24 cellular contexts compared by ENCODE assay signal in genomic region chr13:98871727-98872126, GRCh38.
"Had no signal": no experiment of that assay in that cellular context is flagged by ENCODE, and none has a peak within 500 bp of the region (broad histone marks: within the 10 kb centered on the region; RNA-seq: fewer than 3 reads in every experiment).

No MANE protein-coding gene starts in this region.

- ATAC-seq: activated CD4-positive, CD25-positive, alpha-beta regulatory T cell treated with anti-CD3 and anti-CD28 coated beads, Interleukin-2, amount 50 U/mL, for 24 hours; activated CD8-positive, alpha-beta T cell treated with anti-CD3 and anti-CD28 coated beads for 36 hours; activated T-cell treated with anti-CD3 and anti-CD28 coated beads, Interleukin-2, amount 50 U/mL, for 72 hours; Panc1 had no signal

- H3K27ac Mint-ChIP-seq: activated CD8-positive, alpha-beta T cell treated with anti-CD3 and anti-CD28 coated beads for 36 hours had no signal

- H3K27me3 ChIP-seq: brain microvascular endothelial cell, cardiac muscle cell had no signal

- H3K4me3 ChIP-seq: cardiac muscle cell had no signal

- DNase-seq: activated CD4-positive, alpha-beta T cell treated with anti-CD3 and anti-CD28 coated beads for 4 hours; activated CD8-positive, alpha-beta memory T cell treated with anti-CD3 and anti-CD28 coated beads, Interleukin-2, amount 50 U/mL, for 4 hours; activated CD8-positive, alpha-beta T cell treated with anti-CD3 and anti-CD28 coated beads for 36 hours; activated naive CD4-positive, alpha-beta T cell treated with anti-CD3 and anti-CD28 coated beads, Interleukin-2, amount 50 U/mL, for 16 hours; activated T-cell treated with anti-CD3 and anti-CD28 coated beads, Interleukin-2, amount 50 U/mL, for 72 hours; amygdala; brain microvascular endothelial cell; KG1; NCI-H1092; NCI-H1417 treated with DMSO at 0.1 percent for 48 hours; NCI-H1694; NCI-H2029; NCI-H2107; NCI-H2171 treated with DMSO at 0.1 percent for 48 hours; NCI-H226; NCI-H510A; NCI-H526 treated with DMSO at 0.1 percent for 48 hours; NCI-H82; Right ventricle myocardium superior; RPMI8226 had no signal

- H3K4me3 Mint-ChIP-seq: activated CD8-positive, alpha-beta T cell treated with anti-CD3 and anti-CD28 coated beads for 36 hours; activated T-cell treated with anti-CD3 and anti-CD28 coated beads, Interleukin-2, amount 50 U/mL, for 72 hours; T-helper 1 cell treated with Interleukin-12 subunit alpha and Interleukin-12 subunit beta and Interleukin-4 antibody, amounts not matched to agents 30 μg/mL and 1 μg/mL, for 36 hours had no signal

- H3K27ac ChIP-seq: brain microvascular endothelial cell, cardiac muscle cell had no signal

- H3K27me3 Mint-ChIP-seq: activated CD8-positive, alpha-beta T cell treated with anti-CD3 and anti-CD28 coated beads for 36 hours had no signal
